Comparison of ENCODE assay signal across 10 cellular contexts in genomic region chr11:15113381-15113780, GRCh38. TPM values are rescaled to one million over a fixed set of nuclear protein-coding genes. Genes with fewer than 3 reads are reported as not detected.
DNase-seq lines count a peak whose midpoint lies in the region; ATAC-seq and FAIRE-seq lines count a peak whose summit lies in the region.
"Had no signal": no experiment of that assay in that cellular context is flagged by ENCODE, and none has a peak within 500 bp of the region (broad histone marks: within the 10 kb centered on the region; RNA-seq: fewer than 3 reads in every experiment).

No MANE protein-coding gene starts in this region.

- peak; percentile 92 for ATAC-seq in GM21360 (IDR thresholded peaks at IDR 0.05; ENCODE audit: unreplicated experiment)
- peak; percentile 94 for ATAC-seq in HG03460 (IDR thresholded peaks at IDR 0.05; ENCODE audit: unreplicated experiment)
- no peak for ATAC-seq in left colon

- H3K36me3 Mint-ChIP-seq in activated T-helper 1 cell treated with anti-CD3 and anti-CD28 coated beads, Interleukin-12 subunit alpha, Interleukin-12 subunit beta, Interleukin-2, Interleukin-4 antibody, amounts not matched to agents 30 ng/mL and 10 ng/mL and 1 ng/mL, durations not matched to agents 14 hours and 24 hours and 36 hours (ENCODE audit: low read depth): peaks cover 2% of the 10 kb centered on the region

- FAIRE-seq in frontal cortex (lab: Jason Lieb, UNC): no peak
- FAIRE-seq: G401.6, TTC549 had no signal

- H3K27ac Mint-ChIP-seq in activated T-helper 1 cell treated with anti-CD3 and anti-CD28 coated beads, Interleukin-12 subunit alpha, Interleukin-12 subunit beta, Interleukin-2, Interleukin-4 antibody, amounts not matched to agents 30 ng/mL and 10 ng/mL and 1 ng/mL, durations not matched to agents 14 hours and 24 hours and 36 hours: peak overlapping the region; percentile 15

- DNase-seq in CMK (ENCODE audit: low read depth) (peak; percentile 63), frontal cortex (ENCODE audit: low spot score in 2 of 2) (no peak), left colon (no peak), DMS153 (lab: John Stamatoyannopoulos, UW) (no peak)
- no peak for DNase-seq in activated T-helper 1 cell treated with anti-CD3 and anti-CD28 coated beads, Interleukin-12 subunit alpha, Interleukin-12 subunit beta, Interleukin-2, Interleukin-4 antibody, amounts not matched to agents 30 ng/mL and 10 ng/mL and 1 ng/mL, durations not matched to agents 14 hours and 24 hours and 36 hours (ENCODE audit: low spot score)
- DNase-seq in activated CD8-positive, alpha-beta memory T cell treated with anti-CD3 and anti-CD28 coated beads, Interleukin-2, amount 50 U/mL, for 4 hours: no peak

- intact Hi-C loops in activated T-helper 1 cell treated with anti-CD3 and anti-CD28 coated beads, Interleukin-12 subunit alpha, Interleukin-12 subunit beta, Interleukin-2, Interleukin-4 antibody, amounts not matched to agents 30 ng/mL and 10 ng/mL and 1 ng/mL, durations not matched to agents 14 hours and 24 hours and 36 hours (cut with micrococcal nuclease): loop anchor here (10.0 kb wide), 1 partner anchor 779 kb away; no protein-coding TSS in a partner anchor
- intact Hi-C loops in left colon (cut with DNase I, micrococcal nuclease): no loop called here

- H3K4me1 Mint-ChIP-seq in activated T-helper 1 cell treated with anti-CD3 and anti-CD28 coated beads, Interleukin-12 subunit alpha, Interleukin-12 subunit beta, Interleukin-2, Interleukin-4 antibody, amounts not matched to agents 30 ng/mL and 10 ng/mL and 1 ng/mL, durations not matched to agents 14 hours and 24 hours and 36 hours (ENCODE audit: low read depth): peaks cover 49% of the 10 kb centered on the region

- H3K27me3 Mint-ChIP-seq in activated T-helper 1 cell treated with anti-CD3 and anti-CD28 coated beads, Interleukin-12 subunit alpha, Interleukin-12 subunit beta, Interleukin-2, Interleukin-4 antibody, amounts not matched to agents 30 ng/mL and 10 ng/mL and 1 ng/mL, durations not matched to agents 14 hours and 24 hours and 36 hours (ENCODE audit: insufficient read depth): peaks cover 10% of the 10 kb centered on the region

- H3K4me3 Mint-ChIP-seq in activated T-helper 1 cell treated with anti-CD3 and anti-CD28 coated beads, Interleukin-12 subunit alpha, Interleukin-12 subunit beta, Interleukin-2, Interleukin-4 antibody, amounts not matched to agents 30 ng/mL and 10 ng/mL and 1 ng/mL, durations not matched to agents 14 hours and 24 hours and 36 hours: peak overlapping the region; percentile 48

- H3K9me3 Mint-ChIP-seq in activated T-helper 1 cell treated with anti-CD3 and anti-CD28 coated beads, Interleukin-12 subunit alpha, Interleukin-12 subunit beta, Interleukin-2, Interleukin-4 antibody, amounts not matched to agents 30 ng/mL and 10 ng/mL and 1 ng/mL, durations not matched to agents 14 hours and 24 hours and 36 hours: no peaks in the 10 kb centered on the region

RNA-seq across cellular contexts. Expression of gene INSC, which starts 1.3 kb away (rescaled TPM):
- total RNA-seq in activated T-helper 1 cell treated with anti-CD3 and anti-CD28 coated beads, Interleukin-12 subunit alpha, Interleukin-12 subunit beta, Interleukin-2, Interleukin-4 antibody, amounts not matched to agents 30 ng/mL and 10 ng/mL and 1 ng/mL, durations not matched to agents 14 hours and 24 hours and 36 hours: not detected in 2 replicates
- 0.41 TPM for total RNA-seq in frontal cortex
- total RNA-seq in left colon: 1 to 10 TPM; 2.2 to 2.6 TPM

RNA-seq across cellular contexts. Expression of gene CALCB, which starts 40.0 kb away (rescaled TPM):
- 0.49 and 0.52 TPM in 2 replicates for total RNA-seq in activated T-helper 1 cell treated with anti-CD3 and anti-CD28 coated beads, Interleukin-12 subunit alpha, Interleukin-12 subunit beta, Interleukin-2, Interleukin-4 antibody, amounts not matched to agents 30 ng/mL and 10 ng/mL and 1 ng/mL, durations not matched to agents 14 hours and 24 hours and 36 hours
- total RNA-seq in frontal cortex (under 0.01 TPM), left colon (under 1 TPM in 1 of 2 donors, not detected in 1; 0.21 TPM)
